In genomic region chr14:89364316-89364715, GRCh38 we compare ENCODE assay signal across 14 cellular contexts. TPM values are rescaled to one million over a fixed set of nuclear protein-coding genes. Genes with fewer than 3 reads are reported as not detected.
A peak's percentile ranks its signal among the peaks of the same experiment; 100 is the strongest.
DNase-seq lines count a peak whose midpoint lies in the region; ATAC-seq and TF ChIP-seq lines count a peak whose summit lies in the region.
"Had no signal": no experiment of that assay in that cellular context is flagged by ENCODE, and none has a peak within 500 bp of the region (broad histone marks: within the 10 kb centered on the region; RNA-seq: fewer than 3 reads in every experiment).

No MANE protein-coding gene starts in this region.

- peak overlapping the region; percentile 80 to 98 (median 92) for H3K4me2 ChIP-seq in BLaER1 treated with 17β-estradiol and CSF1 and Interleukin-3, amounts not matched to agents 10 nM and 100 nM
- peak overlapping the region; percentile 46 for H3K4me2 ChIP-seq in DND-41 (ENCODE audit: insufficient read depth, low read length)

- peaks cover 60 to 74% (median 69%) of the 10 kb centered on the region in 10 experiments for H3K4me1 ChIP-seq in BLaER1 treated with 17β-estradiol and CSF1 and Interleukin-3, amounts not matched to agents 10 nM and 100 nM
- peaks cover 27% of the 10 kb centered on the region for H3K4me1 ChIP-seq in DND-41 (ENCODE audit: insufficient read depth, low read length)

- H2AFZ ChIP-seq in DND-41 (ENCODE audit: low read depth, low read length) = no peak overlapping the region

- peak overlapping the region; percentile 82 to 89 for H3K27ac Mint-ChIP-seq in T-cell
- H3K27ac Mint-ChIP-seq in effector memory CD8-positive, alpha-beta T cell = peak overlapping the region; percentile 71 to 83

- ATAC-seq in DND-41 (ENCODE audit: insufficient read depth, low read depth) (no peak), T-cell (replicated peaks in 1 of 4) (no peak), GM21381 (IDR thresholded peaks at IDR 0.05; ENCODE audit: unreplicated experiment) (no peak)
- no peak for ATAC-seq in effector memory CD8-positive, alpha-beta T cell (replicated peaks)

- H3K27ac ChIP-seq in BLaER1 treated with 17β-estradiol and CSF1 and Interleukin-3, amounts not matched to agents 10 nM and 100 nM = peak overlapping the region; percentile 58 to 92 (median 76); a peak in 21 of 22 replicates
- peak overlapping the region; percentile 64 for H3K27ac ChIP-seq in DND-41 (ENCODE audit: low read length)
- H3K27ac ChIP-seq: right atrium auricular region, SK-N-MC had no signal

- H3K9me3 Mint-ChIP-seq in T-cell = no peaks in the 10 kb centered on the region
- no peaks in the 10 kb centered on the region for H3K9me3 Mint-ChIP-seq in effector memory CD8-positive, alpha-beta T cell

- peaks cover 0 to 12% (median 6%) of the 10 kb centered on the region in 11 experiments; a peak in 4 of 22 replicates for H3K36me3 ChIP-seq in BLaER1 treated with 17β-estradiol and CSF1 and Interleukin-3, amounts not matched to agents 10 nM and 100 nM
- H3K36me3 ChIP-seq in DND-41 (ENCODE audit: insufficient read depth, low read length) = peaks cover 5% of the 10 kb centered on the region; the same call in 1 of the 2 replicates
- H3K36me3 ChIP-seq: right atrium auricular region had no signal

- H3K4me3 Mint-ChIP-seq in T-cell = peak overlapping the region; percentile 67 to 80 (median 76)
- H3K4me3 Mint-ChIP-seq in effector memory CD8-positive, alpha-beta T cell = peak overlapping the region; percentile 75 to 81

- peaks cover 0 to 19% (median 0%) of the 10 kb centered on the region in 11 experiments; a peak in 5 of 22 replicates for H4K20me1 ChIP-seq in BLaER1 treated with 17β-estradiol and CSF1 and Interleukin-3, amounts not matched to agents 10 nM and 100 nM
- H4K20me1 ChIP-seq in DND-41 (ENCODE audit: insufficient read depth, low read length) = peaks cover 40% of the 10 kb centered on the region

- CTCF ChIA-PET in T-cell (lab: Charles Lee) = interaction anchor here in 1 of 2 donors (1.0 kb wide), 1 partner anchor 29 kb away, joined by 3 read pairs; no protein-coding TSS in a partner anchor

- H3K9ac ChIP-seq in BLaER1 treated with 17β-estradiol and CSF1 and Interleukin-3, amounts not matched to agents 10 nM and 100 nM = peak overlapping the region; percentile 48 to 79 (median 69); a peak in 21 of 22 replicates
- peak overlapping the region; percentile 9; the same call in 1 of the 2 replicates for H3K9ac ChIP-seq in DND-41 (ENCODE audit: low read depth, low read length)

- DNase-seq in DND-41 (no peak), T-cell (no peak), SHP77 treated with DMSO at 0.1 percent for 48 hours (lab: John Stamatoyannopoulos, UW) (no peak), glomerular visceral epithelial cell (ENCODE audit: extremely low spot score) (no peak)
- no peak for DNase-seq in effector memory CD8-positive, alpha-beta T cell
- DNase-seq: Caco-2, foreskin melanocyte, islet precursor cell, NCI-H146, NCI-H774 had no signal

- H3K79me2 ChIP-seq in DND-41 (ENCODE audit: insufficient read depth, low read length) = peaks cover 68% of the 10 kb centered on the region

- no peaks in the 10 kb centered on the region for H3K27me3 ChIP-seq in BLaER1 treated with 17β-estradiol and CSF1 and Interleukin-3, amounts not matched to agents 10 nM and 100 nM
- H3K27me3 ChIP-seq in DND-41 (ENCODE audit: insufficient read depth, low read length, poor library complexity) = no peaks in the 10 kb centered on the region
- H3K27me3 ChIP-seq: right atrium auricular region had no signal

- POLR2A ChIA-PET in T-cell (lab: Charles Lee) = no interaction called here

- TF ChIP-seq CTCF in DND-41 (IDR thresholded peaks at IDR 0.05; ENCODE audit: borderline replicate concordance, extremely low read depth, low read length, poor library complexity, severe bottlenecking) = no peak

- H3K36me3 Mint-ChIP-seq in T-cell = peaks cover 5% of the 10 kb centered on the region
- H3K36me3 Mint-ChIP-seq in effector memory CD8-positive, alpha-beta T cell (ENCODE audit: insufficient read depth) = peaks cover 19% of the 10 kb centered on the region

- peaks cover 58 to 60% (median 58%) of the 10 kb centered on the region in 3 donors for H3K4me1 Mint-ChIP-seq in T-cell
- H3K4me1 Mint-ChIP-seq in effector memory CD8-positive, alpha-beta T cell (ENCODE audit: low read depth in 2 of 2) = peaks cover 29 to 41% of the 10 kb centered on the region in 2 donors

- H3K4me3 ChIP-seq in BLaER1 treated with 17β-estradiol and CSF1 and Interleukin-3, amounts not matched to agents 10 nM and 100 nM = peak overlapping the region; percentile 31 to 58 (median 47); a peak in 16 of 20 replicates
- H3K4me3 ChIP-seq in DND-41 (ENCODE audit: low read depth in 1 of 2, low read length in 2 of 2) = peak overlapping the region in 1 of 2 experiments; percentile 24; a peak in 1 of 4 replicates
- H3K4me3 ChIP-seq: right atrium auricular region, SK-N-MC had no signal

- H3K27me3 Mint-ChIP-seq in T-cell = no peaks in the 10 kb centered on the region
- H3K27me3 Mint-ChIP-seq in effector memory CD8-positive, alpha-beta T cell = no peaks in the 10 kb centered on the region

- peaks cover 0 to 26% (median 11%) of the 10 kb centered on the region in 11 experiments; a peak in 13 of 22 replicates for H3K9me3 ChIP-seq in BLaER1 treated with 17β-estradiol and CSF1 and Interleukin-3, amounts not matched to agents 10 nM and 100 nM (replicated peaks in 1 of 11)
- no peaks in the 10 kb centered on the region for H3K9me3 ChIP-seq in DND-41 (ENCODE audit: insufficient read depth, low read length, severe bottlenecking)
- H3K9me3 ChIP-seq: Caco-2, right atrium auricular region had no signal

RNA-seq across cellular contexts. Expression of gene FOXN3, which starts 52.7 kb away (rescaled TPM):
- total RNA-seq in T-cell = 100 to 1,000 TPM in 3 of 5 donors, 10 to 100 TPM in 2; 92.8 to 176 (median 103) TPM
